Comparison of ENCODE assay signal across 1 cellular context in genomic region chr7:115678049-115678982, GRCh38.
TF ChIP-seq lines count a peak whose summit lies in the region.

No MANE protein-coding gene starts in this region.

TF ChIP-seq in HepG2, 621 proteins besides CTCF, POLR2A, EP300 and RAD21 (continued from another document and continues in another):
- TF ChIP-seq ZBTB34 (CRISPR knock-in tag; IDR thresholded peaks at IDR 0.05): no peak
- no peak for TF ChIP-seq SMARCC2 (IDR thresholded peaks at IDR 0.05)
- TF ChIP-seq FOXP4 (CRISPR knock-in tag; IDR thresholded peaks at IDR 0.05): peak; percentile 95
- 0 out of 2 replicates have a peak, but pooled peaks have one; percentile 25 for TF ChIP-seq MAX (IDR thresholded peaks at IDR 0.05)
- TF ChIP-seq ZNF720 (CRISPR knock-in tag; IDR thresholded peaks at IDR 0.05): no peak
- no peak for TF ChIP-seq ADNP (CRISPR knock-in tag; IDR thresholded peaks at IDR 0.05)
- TF ChIP-seq ZFX (CRISPR knock-in tag; IDR thresholded peaks at IDR 0.05; ENCODE audit: low read depth): no peak
- peak; percentile 72 for TF ChIP-seq MED1 (CRISPR knock-in tag; IDR thresholded peaks at IDR 0.05)
- TF ChIP-seq EED (CRISPR knock-in tag; IDR thresholded peaks at IDR 0.05): no peak
- no peak for TF ChIP-seq GLMP (CRISPR knock-in tag; IDR thresholded peaks at IDR 0.05; ENCODE audit: borderline replicate concordance)
- 0 out of 2 replicates have a peak, but pooled peaks have one; percentile 44 for TF ChIP-seq HNF1B (CRISPR knock-in tag; IDR thresholded peaks at IDR 0.05)
- no peak; the same call in 1 of the 2 replicates for TF ChIP-seq REPIN1 (CRISPR knock-in tag; IDR thresholded peaks at IDR 0.05; ENCODE audit: borderline replicate concordance, low read depth)
- no peak for TF ChIP-seq EZH2 (conservative IDR thresholded peaks at IDR 0.05; ENCODE audit: low read depth, low read length)
- no peak for TF ChIP-seq KMT2A (CRISPR knock-in tag; IDR thresholded peaks at IDR 0.05)
- no peak for TF ChIP-seq CSRNP2 (CRISPR knock-in tag; conservative IDR thresholded peaks at IDR 0.05; ENCODE audit: low read depth)
- peak; percentile 93 for TF ChIP-seq NCOA2 (CRISPR knock-in tag; IDR thresholded peaks at IDR 0.05)
- TF ChIP-seq ZNF343 (CRISPR knock-in tag; IDR thresholded peaks at IDR 0.05): no peak
- no peak for TF ChIP-seq CBX5 (CRISPR knock-in tag; IDR thresholded peaks at IDR 0.05; ENCODE audit: borderline replicate concordance)
- no peak for TF ChIP-seq HES4 (CRISPR knock-in tag; IDR thresholded peaks at IDR 0.05; ENCODE audit: borderline replicate concordance)
- TF ChIP-seq RAD51 (IDR thresholded peaks at IDR 0.05; ENCODE audit: borderline replicate concordance): no peak
- TF ChIP-seq SAFB2 (CRISPR knock-in tag; IDR thresholded peaks at IDR 0.05; ENCODE audit: borderline replicate concordance, low read depth): no peak
- no peak for TF ChIP-seq JARID2 (CRISPR knock-in tag; IDR thresholded peaks at IDR 0.05; ENCODE audit: insufficient replicate concordance)
- TF ChIP-seq ZNF276 (CRISPR knock-in tag; IDR thresholded peaks at IDR 0.05; ENCODE audit: low read depth): no peak
- no peak for TF ChIP-seq SOX6 (IDR thresholded peaks at IDR 0.05)
- TF ChIP-seq SOX6 (CRISPR knock-in tag; IDR thresholded peaks at IDR 0.05): peak; percentile 78
- no peak for TF ChIP-seq MLLT10 (CRISPR knock-in tag; IDR thresholded peaks at IDR 0.05)
- TF ChIP-seq HNRNPK (IDR thresholded peaks at IDR 0.05; ENCODE audit: low read depth, low read length, poor library complexity, severe bottlenecking): no peak
- no peak for TF ChIP-seq XBP1 (CRISPR knock-in tag; IDR thresholded peaks at IDR 0.05)
- no peak for TF ChIP-seq SNRNP70 (IDR thresholded peaks at IDR 0.05; ENCODE audit: low read depth, low read length)
- TF ChIP-seq SIX1 (CRISPR knock-in tag; IDR thresholded peaks at IDR 0.05; ENCODE audit: borderline replicate concordance): peak; percentile 56; the same call in 1 of the 2 replicates
- no peak for TF ChIP-seq PRDM15 (CRISPR knock-in tag; IDR thresholded peaks at IDR 0.05)
- no peak for TF ChIP-seq ZNF687 (CRISPR knock-in tag; IDR thresholded peaks at IDR 0.05)
- no peak for TF ChIP-seq ZNF275 (CRISPR knock-in tag; IDR thresholded peaks at IDR 0.05; ENCODE audit: borderline replicate concordance)
- TF ChIP-seq SIN3B (IDR thresholded peaks at IDR 0.05; ENCODE audit: low read length): no peak
